8 cellular contexts compared by ENCODE assay signal in the genomic region with DNA sequence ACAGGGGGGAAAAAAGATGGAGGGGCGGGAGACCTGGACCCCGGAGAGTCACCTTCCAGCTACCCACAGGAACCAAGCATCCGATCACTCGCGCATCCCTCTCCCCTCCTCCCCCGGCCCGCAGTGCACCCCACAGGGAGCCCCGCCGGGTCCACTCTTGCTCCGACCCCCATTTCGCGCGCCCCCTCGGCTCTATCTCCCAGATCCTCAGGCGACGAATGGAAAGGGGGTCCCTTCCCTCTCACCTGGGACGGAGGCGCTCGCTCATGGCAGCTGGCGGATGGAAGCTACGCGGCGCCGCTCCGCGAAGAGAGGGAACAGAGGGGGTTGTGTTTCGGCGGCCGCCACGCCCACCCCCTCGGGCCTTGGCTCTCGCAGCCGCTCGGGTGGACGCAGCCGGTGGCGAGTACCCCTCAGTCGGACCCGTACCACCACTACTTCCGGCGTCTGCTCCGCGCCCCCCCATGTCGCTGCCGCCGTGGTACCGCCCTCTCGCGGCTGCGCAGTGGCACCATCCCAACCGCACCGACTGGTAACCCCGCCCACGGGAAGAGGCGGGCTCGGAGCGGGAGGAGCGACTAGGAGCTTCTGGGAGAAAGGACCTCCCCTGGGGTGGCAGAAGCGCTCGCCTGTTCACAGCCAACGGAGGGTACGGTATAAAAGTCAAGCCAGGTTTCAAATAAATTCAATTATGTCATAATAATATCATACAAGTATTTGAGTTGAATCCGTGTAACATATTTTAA. TPM values are rescaled to one million over a fixed set of nuclear protein-coding genes. Genes with fewer than 3 reads are reported as not detected.
DNase-seq lines count a peak whose midpoint lies in the region; ATAC-seq and TF ChIP-seq lines count a peak whose summit lies in the region.

No MANE protein-coding gene starts in this region.

- H4K20me1 ChIP-seq in GM23248 (ENCODE audit: insufficient read depth) (no peaks in the 10 kb centered on the region), fibroblast of lung (ENCODE audit: control insufficient read depth, extremely low read depth, insufficient read depth, low read length) (no peaks in the 10 kb centered on the region)

- intact Hi-C loops in naive thymus-derived CD4-positive, alpha-beta T cell (cut with micrococcal nuclease): loop anchor here (1.0 to 10.0 kb wide), 13 partner anchors 19 to 1515 kb away; partner anchors contain the start of genes SLC39A11 (in 2 of the 2), CDC42EP4 (in 1 of the 2), COG1 (in 1 of the 2) and NHERF1 (in 1 of the 2)

- peak overlapping the region; percentile 90 to 98 (median 95) for H3K4me3 Mint-ChIP-seq in naive thymus-derived CD4-positive, alpha-beta T cell
- peak overlapping the region; percentile 83 for H3K4me3 Mint-ChIP-seq in stimulated activated memory B cell treated with anti-CD40 and anti-IgM and Interleukin-4, amounts not matched to agents 10 μg/mL and 1 μg/mL and 100 μg/mL, for 72 hours

- H3K79me2 ChIP-seq in GM23248 (ENCODE audit: insufficient read depth): peaks cover 72% of the 10 kb centered on the region
- H3K79me2 ChIP-seq in fibroblast of lung (ENCODE audit: control insufficient read depth, insufficient read depth, low read length): peaks cover 51% of the 10 kb centered on the region

- WGBS in GM23248 (ENCODE audit: low coverage in 1 of 2, low lambda C conversion rate in 2 of 2, missing lambda C conversion rate in 2 of 2), 2 experiments: 0 to 2% methylated on average over 52 to 62 of the region's 63 CpGs

- peaks cover 31% of the 10 kb centered on the region for H3F3A ChIP-seq in GM23248 (ENCODE audit: insufficient read depth)

- H3K9ac ChIP-seq in GM23248 (peak overlapping the region; percentile 86), fibroblast of lung (ENCODE audit: insufficient read depth, low read length) (peak overlapping the region; percentile 72)

- no peaks in the 10 kb centered on the region for H3K27me3 Mint-ChIP-seq in naive thymus-derived CD4-positive, alpha-beta T cell
- H3K27me3 Mint-ChIP-seq in stimulated activated memory B cell treated with anti-CD40 and anti-IgM and Interleukin-4, amounts not matched to agents 10 μg/mL and 1 μg/mL and 100 μg/mL, for 72 hours: no peaks in the 10 kb centered on the region

- peak; percentile 98 for ATAC-seq in naive thymus-derived CD4-positive, alpha-beta T cell
- ATAC-seq in stimulated activated memory B cell treated with anti-CD40 and anti-IgM and Interleukin-4, amounts not matched to agents 10 μg/mL and 1 μg/mL and 100 μg/mL, for 72 hours: peak; percentile 96

- H3K27me3 ChIP-seq in GM23248 (replicated peaks; ENCODE audit: insufficient read depth) (no peaks in the 10 kb centered on the region), fibroblast of lung (ENCODE audit: control insufficient read depth, insufficient read depth, low read length) (no peaks in the 10 kb centered on the region)
- H3K27me3 ChIP-seq in naive thymus-derived CD4-positive, alpha-beta T cell (ENCODE audit: control insufficient read depth in 2 of 2, insufficient read depth in 2 of 2, low read length in 2 of 2): no peaks in the 10 kb centered on the region

- CTCF ChIA-PET in naive thymus-derived CD4-positive, alpha-beta T cell (lab: Charles Lee): interaction anchor here (1.0 to 1.8 kb wide), 6 partner anchors 12 to 505 kb away, joined by 4 to 9 read pairs (median 5); partner anchors contain the start of gene COG1

- H3K4me2 ChIP-seq in GM23248 (ENCODE audit: unreplicated experiment) (peak overlapping the region; percentile 98), fibroblast of lung (ENCODE audit: extremely low read depth, insufficient read depth, low read length) (peak overlapping the region; percentile 75)

- in situ Hi-C loops in GM23248 (cut with MboI): no loop called here

- peak; percentile 7 to 14 for TF ChIP-seq CTCF in fibroblast of lung (conservative IDR thresholded peaks at IDR 0.05 in 1 of 2, IDR thresholded peaks at IDR 0.05 in 1 of 2; ENCODE audit: low read depth in 1 of 2, low read length in 2 of 2)

- H3K27ac Mint-ChIP-seq in naive thymus-derived CD4-positive, alpha-beta T cell: peak overlapping the region; percentile 92 to 98 (median 96)
- H3K27ac Mint-ChIP-seq in stimulated activated memory B cell treated with anti-CD40 and anti-IgM and Interleukin-4, amounts not matched to agents 10 μg/mL and 1 μg/mL and 100 μg/mL, for 72 hours: peak overlapping the region; percentile 90

- peak overlapping the region; percentile 31 for H3K27ac ChIP-seq in GM23248
- peak overlapping the region; percentile 79 for H3K27ac ChIP-seq in fibroblast of lung (ENCODE audit: insufficient read depth, low read length)
- H3K27ac ChIP-seq in naive thymus-derived CD4-positive, alpha-beta T cell (ENCODE audit: low read depth, low read length): peak overlapping the region; percentile 86

- H3K4me1 ChIP-seq in GM23248 (ENCODE audit: insufficient read depth) (peaks cover 32% of the 10 kb centered on the region), fibroblast of lung (ENCODE audit: control insufficient read depth, extremely low read depth, insufficient read depth, low read length) (peaks cover 16% of the 10 kb centered on the region)
- H3K4me1 ChIP-seq in naive thymus-derived CD4-positive, alpha-beta T cell (ENCODE audit: control insufficient read depth in 2 of 2, insufficient read depth in 2 of 2, low read length in 2 of 2): peaks cover 20 to 32% of the 10 kb centered on the region in 2 donors

- DNase-seq in Daoy (ENCODE audit: low read depth) (peak; percentile 98), GM23248 (peak; percentile 98), Kasumi-1 (lab: John Stamatoyannopoulos, UW) (peak; percentile 98), RKO (ENCODE audit: low spot score) (peak; percentile 92), fibroblast of lung (ENCODE audit: low read depth in 2 of 2) (peak; percentile 90 to 93)
- peak; percentile 94 to 96 for DNase-seq in activated T-helper 1 cell treated with anti-CD3 and anti-CD28 coated beads, Interleukin-2, amount 50 U/mL, for 16 hours (ENCODE audit: low read depth in 1 of 2, low spot score in 1 of 2)
- DNase-seq in naive thymus-derived CD4-positive, alpha-beta T cell: peak; percentile 93 to 99 (median 96)

- no peaks in the 10 kb centered on the region for H3K9me3 ChIP-seq in GM23248 (ENCODE audit: low read depth)
- no peaks in the 10 kb centered on the region for H3K9me3 ChIP-seq in fibroblast of lung (ENCODE audit: control insufficient read depth, insufficient read depth, low read depth, low read length)
- H3K9me3 ChIP-seq in naive thymus-derived CD4-positive, alpha-beta T cell (ENCODE audit: control insufficient read depth in 2 of 3, low read length in 3 of 3): no peaks in the 10 kb centered on the region

- peaks cover 6 to 26% (median 16%) of the 10 kb centered on the region in 5 donors for H3K36me3 Mint-ChIP-seq in naive thymus-derived CD4-positive, alpha-beta T cell
- H3K36me3 Mint-ChIP-seq in stimulated activated memory B cell treated with anti-CD40 and anti-IgM and Interleukin-4, amounts not matched to agents 10 μg/mL and 1 μg/mL and 100 μg/mL, for 72 hours: peaks cover 13% of the 10 kb centered on the region

- H3K9me3 Mint-ChIP-seq in naive thymus-derived CD4-positive, alpha-beta T cell: no peaks in the 10 kb centered on the region
- no peaks in the 10 kb centered on the region for H3K9me3 Mint-ChIP-seq in stimulated activated memory B cell treated with anti-CD40 and anti-IgM and Interleukin-4, amounts not matched to agents 10 μg/mL and 1 μg/mL and 100 μg/mL, for 72 hours

- H3K4me3 ChIP-seq in GM23248: peak overlapping the region; percentile 89
- peak overlapping the region; percentile 88 to 98 (median 94) for H3K4me3 ChIP-seq in fibroblast of lung (replicated peaks in 1 of 4; ENCODE audit: control extremely low read depth in 1 of 4, insufficient read depth in 1 of 4, low read depth in 3 of 4, low read length in 4 of 4)
- H3K4me3 ChIP-seq in naive thymus-derived CD4-positive, alpha-beta T cell (ENCODE audit: low read length): peak overlapping the region; percentile 87

- peaks cover 52 to 81% (median 70%) of the 10 kb centered on the region in 7 donors for H3K4me1 Mint-ChIP-seq in naive thymus-derived CD4-positive, alpha-beta T cell
- peaks cover 68% of the 10 kb centered on the region for H3K4me1 Mint-ChIP-seq in stimulated activated memory B cell treated with anti-CD40 and anti-IgM and Interleukin-4, amounts not matched to agents 10 μg/mL and 1 μg/mL and 100 μg/mL, for 72 hours

- H2AFZ ChIP-seq in GM23248: peak overlapping the region; percentile 95
- peak overlapping the region; percentile 81 for H2AFZ ChIP-seq in fibroblast of lung (ENCODE audit: low read length)

- H3K36me3 ChIP-seq in GM23248 (ENCODE audit: low read depth) (peaks cover 5% of the 10 kb centered on the region; the same call in 1 of the 2 replicates), fibroblast of lung (ENCODE audit: control insufficient read depth, insufficient read depth, low read length) (peaks cover 2% of the 10 kb centered on the region)
- H3K36me3 ChIP-seq in naive thymus-derived CD4-positive, alpha-beta T cell (ENCODE audit: control insufficient read depth in 2 of 3, insufficient read depth in 3 of 3, low read length in 3 of 3): peaks cover 0 to 27% (median 0%) of the 10 kb centered on the region in 3 experiments

- H3K9me2 ChIP-seq in GM23248 (ENCODE audit: insufficient read depth): no peaks in the 10 kb centered on the region

- POLR2A ChIA-PET in naive thymus-derived CD4-positive, alpha-beta T cell (lab: Charles Lee): interaction anchor here (0.6 to 4.0 kb wide), 8 partner anchors 11 to 512 kb away, joined by 3 to 30 read pairs (median 5); partner anchors contain the start of gene COG1

RNA-seq across cellular contexts. Expression of gene CPSF4L, which starts 29.7 kb away (rescaled TPM):
- total RNA-seq in Daoy (2014; rRNA removed; shearing (Covaris generic)): not detected in 2 replicates
- total RNA-seq in GM23248 (2014; rRNA removed; shearing (Covaris generic)): not detected in 2 replicates
- polyA plus RNA-seq in GM23248 (2016; fragmentation: Nextera tagmentation; extraction: Ambion mirVana) (not detected in 2 replicates), fibroblast of lung (not detected in 2 replicates)
- 0.26 TPM in 1 of 2 replicates, not detected in the other for total RNA-seq in fibroblast of lung
- not detected in 2 replicates for polyA plus RNA-seq in fibroblast of lung (2012)
- not detected in 2 replicates for polyA minus RNA-seq in fibroblast of lung (ENCODE audit: low replicate concordance)
- not detected for total RNA-seq in naive thymus-derived CD4-positive, alpha-beta T cell
- not detected for polyA plus RNA-seq in naive thymus-derived CD4-positive, alpha-beta T cell

RNA-seq across cellular contexts. Expression of gene COG1, which starts 39.2 kb away (rescaled TPM):
- 13.5 and 15.9 TPM in 2 replicates for total RNA-seq in Daoy (2014; rRNA removed; shearing (Covaris generic))
- total RNA-seq in GM23248 (2014; rRNA removed; shearing (Covaris generic)): 20.2 and 20.4 TPM in 2 replicates
- 31.8 and 34.1 TPM in 2 replicates for polyA plus RNA-seq in GM23248 (2016; fragmentation: Nextera tagmentation; extraction: Ambion mirVana)
- 12.6 and 20.0 TPM in 2 replicates for total RNA-seq in fibroblast of lung
- polyA plus RNA-seq in fibroblast of lung: 21.0 and 27.0 TPM in 2 replicates
- 26.1 and 36.5 TPM in 2 replicates for polyA plus RNA-seq in fibroblast of lung (2012)
- 43.8 and 53.5 TPM in 2 replicates for polyA minus RNA-seq in fibroblast of lung (ENCODE audit: low replicate concordance)
- total RNA-seq in naive thymus-derived CD4-positive, alpha-beta T cell: 10 to 100 TPM; 35.0 to 92.7 (median 85.8) TPM
- 10 to 100 TPM; 25.2 to 45.5 TPM for polyA plus RNA-seq in naive thymus-derived CD4-positive, alpha-beta T cell

Comparison
In these comparisons a context has a peak if more than half of its experiments do, and no peak if none do; other contexts are left out.
1. Peak in every context shown above with its lines: DNase-seq, ATAC-seq, H3K4me3 ChIP-seq and H3K27ac ChIP-seq.
2. H3K27ac ChIP-seq: peak in every context shown above with its lines; median percentile 86 in naive thymus-derived CD4-positive, alpha-beta T cell; 79 in fibroblast of lung; 31 in GM23248.